16 cellular contexts compared by ENCODE assay signal in the genomic region with DNA sequence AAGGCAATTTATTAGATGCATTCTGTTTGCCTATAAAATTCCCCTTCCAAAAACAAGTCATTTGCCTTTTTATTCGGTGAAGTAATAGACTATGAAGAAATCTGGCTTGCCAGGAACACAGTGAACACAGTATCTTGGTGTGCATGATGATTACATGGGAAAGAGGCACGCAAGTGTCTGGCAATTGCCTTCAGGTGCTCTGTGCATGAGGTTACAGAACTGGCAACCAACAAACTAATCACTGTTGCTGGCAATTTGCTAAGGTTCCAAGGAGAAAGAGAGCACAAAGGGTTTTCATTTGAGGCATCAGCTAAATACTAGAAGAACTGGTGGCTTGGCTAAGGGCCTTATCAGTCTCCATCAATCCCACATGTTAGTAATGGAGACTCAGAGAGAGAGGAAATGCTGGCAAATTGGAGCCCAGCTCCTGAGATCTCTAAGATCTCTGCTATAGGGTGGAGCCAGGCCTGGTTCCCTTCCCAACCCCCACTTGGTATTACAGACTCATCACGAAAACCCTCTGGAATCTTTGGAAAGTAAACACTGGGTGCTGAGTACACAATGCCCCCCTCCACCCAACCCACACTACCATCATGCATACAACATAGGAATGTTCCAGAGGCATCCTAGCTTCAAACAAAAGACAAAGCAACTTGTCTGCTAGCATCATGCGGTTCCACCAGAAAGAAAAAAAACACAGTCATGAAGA. TPM values are rescaled to one million over a fixed set of nuclear protein-coding genes. Genes with fewer than 3 reads are reported as not detected.
A peak's percentile ranks its signal among the peaks of the same experiment; 100 is the strongest.
DNase-seq lines count a peak whose midpoint lies in the region; ATAC-seq and TF ChIP-seq lines count a peak whose summit lies in the region.
"Had no signal": no experiment of that assay in that cellular context is flagged by ENCODE, and none has a peak within 500 bp of the region (broad histone marks: within the 10 kb centered on the region; RNA-seq: fewer than 3 reads in every experiment).

No MANE protein-coding gene starts in this region.

- H3K4me3 Mint-ChIP-seq in GM23338, result no peak overlapping the region
- H3K4me3 Mint-ChIP-seq in CD8-positive, alpha-beta T cell, result no peak overlapping the region

- H2AFZ ChIP-seq in GM23338 (no peak overlapping the region), smooth muscle cell (ENCODE audit: low read depth) (no peak overlapping the region)

- no peak overlapping the region for H3K9ac ChIP-seq in smooth muscle cell (ENCODE audit: low read depth)
- H3K9ac ChIP-seq: KMS-11 had no signal

- no peaks in the 10 kb centered on the region for H3K27me3 ChIP-seq in GM23338 (ENCODE audit: insufficient read depth)
- no peaks in the 10 kb centered on the region for H3K27me3 ChIP-seq in smooth muscle cell (ENCODE audit: low read depth)
- no peaks in the 10 kb centered on the region for H3K27me3 ChIP-seq in CD8-positive, alpha-beta T cell (ENCODE audit: insufficient read depth, low read length)
- no peaks in the 10 kb centered on the region for H3K27me3 ChIP-seq in ascending aorta
- H3K27me3 ChIP-seq: gastrocnemius medialis, sigmoid colon, vagina had no signal

- DNase-seq in GM23338 (ENCODE audit: low spot score) (peak; percentile 11), astrocyte of the hippocampus (ENCODE audit: low read depth, low spot score) (peak; percentile 21), foreskin fibroblast (peak; percentile 63 to 86), smooth muscle cell (lab: John Stamatoyannopoulos, UW; ENCODE audit: unreplicated experiment) (no peak), ascending aorta (ENCODE audit: low spot score in 2 of 2) (no peak), cerebellar nuclear complex (lab: John Stamatoyannopoulos, UW) (no peak)
- DNase-seq in CD8-positive, alpha-beta T cell, result no peak
- DNase-seq: activated CD4-positive, alpha-beta T cell treated with anti-CD3 and anti-CD28 coated beads, Interleukin-2, amount 50 U/mL, for 48 hours; DMS79 treated with DMSO at 0.1 percent for 48 hours; gastrocnemius medialis; NCI-H1436 treated with DMSO at 0.1 percent for 48 hours; sigmoid colon; stimulated activated CD4-positive, alpha-beta T cell treated with anti-CD3 and anti-CD28 coated beads, Interleukin-4, amount 100 ng/mL, for 24 hours had no signal

- no peak overlapping the region for H3K27ac Mint-ChIP-seq in GM23338
- H3K27ac Mint-ChIP-seq in CD8-positive, alpha-beta T cell, result no peak overlapping the region

- H3K36me3 ChIP-seq in GM23338 (ENCODE audit: insufficient read depth) (no peaks in the 10 kb centered on the region), smooth muscle cell (ENCODE audit: low read depth) (peaks cover 17% of the 10 kb centered on the region), ascending aorta (no peaks in the 10 kb centered on the region)
- no peaks in the 10 kb centered on the region for H3K36me3 ChIP-seq in CD8-positive, alpha-beta T cell (ENCODE audit: insufficient read depth, low read length)
- H3K36me3 ChIP-seq: gastrocnemius medialis, sigmoid colon had no signal

- no peaks in the 10 kb centered on the region for H3K9me2 ChIP-seq in GM23338 (ENCODE audit: insufficient read depth)

- H3K4me3 ChIP-seq in GM23338 (no peak overlapping the region), foreskin fibroblast (ENCODE audit: low read depth in 1 of 2, low read length in 2 of 2) (no peak overlapping the region), smooth muscle cell (no peak overlapping the region), ascending aorta (no peak overlapping the region)
- no peak overlapping the region for H3K4me3 ChIP-seq in CD8-positive, alpha-beta T cell (ENCODE audit: low read depth, low read length)
- H3K4me3 ChIP-seq: gastrocnemius medialis, sigmoid colon, SK-N-MC, vagina had no signal

- no peaks in the 10 kb centered on the region for H3K9me3 ChIP-seq in smooth muscle cell (replicated peaks; ENCODE audit: low read depth)
- no peaks in the 10 kb centered on the region for H3K9me3 ChIP-seq in CD8-positive, alpha-beta T cell (ENCODE audit: low read length)
- H3K9me3 ChIP-seq in ascending aorta, result no peaks in the 10 kb centered on the region
- H3K9me3 ChIP-seq: gastrocnemius medialis, sigmoid colon, vagina had no signal

- TF ChIP-seq CTCF in GM23338 (conservative IDR thresholded peaks at IDR 0.05; ENCODE audit: low read depth in 2 of 2) (no peak), foreskin fibroblast (IDR thresholded peaks at IDR 0.05; ENCODE audit: low read depth, low read length) (no peak), smooth muscle cell (IDR thresholded peaks at IDR 0.05; ENCODE audit: borderline replicate concordance, insufficient read depth, poor library complexity, severe bottlenecking) (no peak), ascending aorta (IDR thresholded peaks at IDR 0.05) (no peak)
- TF ChIP-seq CTCF in CD8-positive, alpha-beta T cell (IDR thresholded peaks at IDR 0.05), result no peak

- H3K27ac ChIP-seq in GM23338 (ENCODE audit: low read depth) (no peak overlapping the region), smooth muscle cell (ENCODE audit: low read depth) (peak overlapping the region; percentile 61), ascending aorta (no peak overlapping the region)
- no peak overlapping the region for H3K27ac ChIP-seq in CD8-positive, alpha-beta T cell (ENCODE audit: low read depth, low read length)
- H3K27ac ChIP-seq: gastrocnemius medialis, KMS-11, sigmoid colon, SK-N-MC, vagina had no signal

- H3F3A ChIP-seq in GM23338 (replicated peaks; ENCODE audit: low read depth) (no peaks in the 10 kb centered on the region), smooth muscle cell (ENCODE audit: low read depth) (peaks cover 20% of the 10 kb centered on the region)

- 65% methylated on average over 4 of the region's 4 CpGs for WGBS in smooth muscle cell (ENCODE audit: low lambda C conversion rate)

- POLR2A ChIA-PET in CD8-positive, alpha-beta T cell (lab: Charles Lee), result no interaction called here

- no peaks in the 10 kb centered on the region for H3K79me2 ChIP-seq in GM23338 (replicated peaks; ENCODE audit: insufficient read depth)
- H3K79me2 ChIP-seq in smooth muscle cell (ENCODE audit: low read depth), result peaks cover 46% of the 10 kb centered on the region

- H4K20me1 ChIP-seq in GM23338 (replicated peaks; ENCODE audit: insufficient read depth), result no peaks in the 10 kb centered on the region
- H4K20me1 ChIP-seq in smooth muscle cell (ENCODE audit: low read depth), result peaks cover 75% of the 10 kb centered on the region

- H3K9me3 Mint-ChIP-seq in GM23338, result no peaks in the 10 kb centered on the region; the same call in 2 of the 3 replicates
- no peaks in the 10 kb centered on the region for H3K9me3 Mint-ChIP-seq in CD8-positive, alpha-beta T cell

- H3K36me3 Mint-ChIP-seq in GM23338 (ENCODE audit: low read depth), result no peaks in the 10 kb centered on the region
- no peaks in the 10 kb centered on the region for H3K36me3 Mint-ChIP-seq in CD8-positive, alpha-beta T cell

- H3K4me1 ChIP-seq in GM23338 (ENCODE audit: insufficient read depth), result no peaks in the 10 kb centered on the region
- H3K4me1 ChIP-seq in smooth muscle cell (ENCODE audit: low read depth), result peaks cover 13% of the 10 kb centered on the region
- H3K4me1 ChIP-seq in CD8-positive, alpha-beta T cell (ENCODE audit: insufficient read depth, low read length), result no peaks in the 10 kb centered on the region
- no peaks in the 10 kb centered on the region for H3K4me1 ChIP-seq in ascending aorta
- H3K4me1 ChIP-seq: gastrocnemius medialis had no signal

- CTCF ChIA-PET in CD8-positive, alpha-beta T cell (lab: Charles Lee), result interaction anchor here (1.1 kb wide), 1 partner anchor 19 kb away, joined by 3 read pairs; no protein-coding TSS in a partner anchor

- H3K4me1 Mint-ChIP-seq in GM23338, result no peaks in the 10 kb centered on the region
- no peaks in the 10 kb centered on the region for H3K4me1 Mint-ChIP-seq in CD8-positive, alpha-beta T cell (ENCODE audit: low read depth)

- H3K4me2 ChIP-seq in GM23338, result no peak overlapping the region
- peak overlapping the region; percentile 34 for H3K4me2 ChIP-seq in smooth muscle cell
- H3K4me2 ChIP-seq: KMS-11 had no signal

- H3K27me3 Mint-ChIP-seq in GM23338 (ENCODE audit: insufficient read depth, low read depth, poor library complexity), result no peaks in the 10 kb centered on the region
- peaks cover 13% of the 10 kb centered on the region for H3K27me3 Mint-ChIP-seq in CD8-positive, alpha-beta T cell (ENCODE audit: low read depth)

- no peak for ATAC-seq in GM23338
- no peak for ATAC-seq in CD8-positive, alpha-beta T cell
- ATAC-seq: gastrocnemius medialis had no signal

- intact Hi-C loops in CD8-positive, alpha-beta T cell (cut with DNase I, micrococcal nuclease), result no loop called here
- intact Hi-C loops in ascending aorta (cut with DNase I), result no loop called here

TF ChIP-seq in GM23338, 12 proteins besides CTCF, POLR2A, EP300 and RAD21 (continues in another document):
- no peak for TF ChIP-seq EZH2 (IDR thresholded peaks at IDR 0.05; ENCODE audit: low read depth, unreplicated experiment)
- TF ChIP-seq NANOG (IDR thresholded peaks at IDR 0.05; ENCODE audit: borderline replicate concordance), result no peak
- no peak for TF ChIP-seq ZNF114 (CRISPR knock-in tag; IDR thresholded peaks at IDR 0.05)
- TF ChIP-seq EZH2phosphoT487 (IDR thresholded peaks at IDR 0.05; ENCODE audit: unreplicated experiment), result no peak
- no peak for TF ChIP-seq STAT1 (IDR thresholded peaks at IDR 0.05; ENCODE audit: unreplicated experiment)
- TF ChIP-seq, protein P1, sequence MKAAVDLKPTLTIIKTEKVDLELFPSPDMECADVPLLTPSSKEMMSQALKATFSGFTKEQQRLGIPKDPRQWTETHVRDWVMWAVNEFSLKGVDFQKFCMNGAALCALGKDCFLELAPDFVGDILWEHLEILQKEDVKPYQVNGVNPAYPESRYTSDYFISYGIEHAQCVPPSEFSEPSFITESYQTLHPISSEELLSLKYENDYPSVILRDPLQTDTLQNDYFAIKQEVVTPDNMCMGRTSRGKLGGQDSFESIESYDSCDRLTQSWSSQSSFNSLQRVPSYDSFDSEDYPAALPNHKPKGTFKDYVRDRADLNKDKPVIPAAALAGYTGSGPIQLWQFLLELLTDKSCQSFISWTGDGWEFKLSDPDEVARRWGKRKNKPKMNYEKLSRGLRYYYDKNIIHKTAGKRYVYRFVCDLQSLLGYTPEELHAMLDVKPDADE (IDR thresholded peaks at IDR 0.05), result no peak
- no peak for TF ChIP-seq JUNB (IDR thresholded peaks at IDR 0.05; ENCODE audit: unreplicated experiment)

RNA-seq across cellular contexts. Expression of a gene that starts 10.4 kb away (rescaled TPM):
- 2.9 and 7.9 TPM in 2 replicates for total RNA-seq in GM23338 (2014; rRNA removed; shearing (Covaris generic))
- 0.47 and 1.2 TPM in 2 replicates for polyA plus RNA-seq in GM23338 (2016; fragmentation: Nextera tagmentation; extraction: Ambion mirVana)
- 56.6 and 57.3 TPM in 2 replicates for total RNA-seq in smooth muscle cell
- 9.9 and 10.6 TPM in 2 replicates for polyA plus RNA-seq in smooth muscle cell
- total RNA-seq in CD8-positive, alpha-beta T cell, result 1 to 10 TPM; 1.4 to 1.6 TPM
- total RNA-seq in ascending aorta, result 9.6 TPM

Comparison
In these comparisons a context has a peak if more than half of its experiments do, and no peak if none do; other contexts are left out.
1. DNase-seq: peak in GM23338 (single experiment), astrocyte of the hippocampus (single experiment) and foreskin fibroblast (2 of 2); none in smooth muscle cell (single experiment), CD8-positive, alpha-beta T cell (0 of 7), ascending aorta (0 of 2) and cerebellar nuclear complex (0 of 2).